Comparison of ENCODE assay signal across 32 cellular contexts in the genomic region with DNA sequence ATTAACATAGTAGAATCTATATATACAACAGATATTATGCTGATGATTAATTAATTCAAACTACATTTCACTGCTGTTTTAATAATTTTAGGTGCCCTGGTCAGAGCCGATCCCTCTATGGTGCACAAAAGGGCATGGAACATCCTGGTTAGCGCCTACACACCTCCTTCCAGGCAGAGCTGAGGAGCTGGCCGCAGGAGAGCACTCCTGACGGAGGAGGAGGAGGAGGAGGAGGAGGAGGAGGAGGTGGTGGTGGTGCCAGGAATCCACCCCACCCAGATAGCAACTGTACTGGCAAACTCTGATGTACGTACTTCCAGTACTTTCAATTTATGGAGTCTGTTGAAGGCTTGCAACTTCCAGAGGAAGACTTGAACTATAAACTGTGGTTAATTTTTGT.
DNase-seq lines count a peak whose midpoint lies in the region; ATAC-seq, FAIRE-seq and TF ChIP-seq lines count a peak whose summit lies in the region.
"Had no signal": no experiment of that assay in that cellular context is flagged by ENCODE, and none has a peak within 500 bp of the region (broad histone marks: within the 10 kb centered on the region; RNA-seq: fewer than 3 reads in every experiment).

No MANE protein-coding gene starts in this region.

- no peak overlapping the region for H3K4me2 ChIP-seq in K562 (ENCODE audit: insufficient read depth, low read length)
- H3K4me2 ChIP-seq: A549; BLaER1; BLaER1 treated with 17β-estradiol and CSF1 and Interleukin-3, amounts not matched to agents 10 nM and 100 nM had no signal

- H3K4me3 Mint-ChIP-seq in CD14-positive monocyte, result no peak overlapping the region
- H3K4me3 Mint-ChIP-seq: B cell; CD4-positive, alpha-beta memory T cell; CD4-positive, alpha-beta T cell; CD4-positive, CD25-positive, alpha-beta regulatory T cell; CD8-positive, alpha-beta memory T cell; CD8-positive, alpha-beta T cell had no signal

- no peaks in the 10 kb centered on the region for H3K36me3 Mint-ChIP-seq in CD14-positive monocyte

- H4K20me1 ChIP-seq in K562 (replicated peaks; ENCODE audit: control insufficient read depth, insufficient read depth, low read length), result no peaks in the 10 kb centered on the region
- H4K20me1 ChIP-seq: BLaER1; BLaER1 treated with 17β-estradiol and CSF1 and Interleukin-3, amounts not matched to agents 10 nM and 100 nM had no signal

- CTCF ChIA-PET in K562 (lab: Yijun Ruan, JAX; ENCODE audit: low intra/inter-chr PET ratio), result no interaction called here

- DNase-seq in K562 (ENCODE audit: extremely low read depth in 1 of 4, low spot score in 3 of 4) (no peak), omental fat pad (ENCODE audit: low spot score) (no peak), CD14-positive monocyte (ENCODE audit: low spot score) (no peak)
- DNase-seq: 8988T; ACHN; AML-193; BE2C; C1 segment of cervical spinal cord; Caco-2; Calu3; CD4-positive, alpha-beta memory T cell; CD4-positive, alpha-beta T cell; CD4-positive, CD25-positive, alpha-beta regulatory T cell; CD8-positive, alpha-beta memory T cell; CD8-positive, alpha-beta T cell; COR-L47; DMS 273 treated with DMSO at 0.1 percent for 48 hours; DMS153; DMS53; DMS79; DMS79 treated with DMSO at 0.1 percent for 48 hours; DND-41; EL had no signal

- in situ Hi-C loops in K562 (cut with MboI), result no loop called here

- ATAC-seq in K562, result no peak
- peak; percentile 72 for ATAC-seq in omental fat pad (ENCODE audit: low FRiP score)
- no peak for ATAC-seq in HG02981 (IDR thresholded peaks at IDR 0.05; ENCODE audit: unreplicated experiment)
- ATAC-seq: A549; CD8-positive, alpha-beta T cell had no signal

- H3K27ac ChIP-seq in K562 (ENCODE audit: extremely low read depth, low read depth, low read length), result no peak overlapping the region
- H3K27ac ChIP-seq: 22Rv1; A549; BLaER1; BLaER1 treated with 17β-estradiol and CSF1 and Interleukin-3, amounts not matched to agents 10 nM and 100 nM; C4-2B had no signal

- H3K4me1 ChIP-seq in K562 (replicated peaks in 1 of 2; ENCODE audit: control insufficient read depth in 2 of 2, insufficient read depth in 2 of 2, low read length in 2 of 2), result peaks cover 7 to 9% of the 10 kb centered on the region in 2 experiments; a peak in 4 of 5 replicates
- H3K4me1 ChIP-seq: A549; BE2C; BLaER1; BLaER1 treated with 17β-estradiol and CSF1 and Interleukin-3, amounts not matched to agents 10 nM and 100 nM had no signal

- H3K27me3 Mint-ChIP-seq in CD14-positive monocyte (ENCODE audit: low read depth in 3 of 3), result peaks cover 0 to 2% (median 0%) of the 10 kb centered on the region in 3 donors
- H3K27me3 Mint-ChIP-seq: B cell; CD4-positive, alpha-beta memory T cell; CD4-positive, alpha-beta T cell had no signal

- H3K4me1 Mint-ChIP-seq in CD14-positive monocyte, result no peaks in the 10 kb centered on the region
- H3K4me1 Mint-ChIP-seq: B cell; CD4-positive, alpha-beta memory T cell; CD4-positive, CD25-positive, alpha-beta regulatory T cell; CD8-positive, alpha-beta memory T cell had no signal

- no peak overlapping the region for H3K27ac Mint-ChIP-seq in CD14-positive monocyte
- H3K27ac Mint-ChIP-seq: B cell; CD4-positive, alpha-beta memory T cell; CD4-positive, alpha-beta T cell; CD4-positive, CD25-positive, alpha-beta regulatory T cell; CD8-positive, alpha-beta memory T cell; CD8-positive, alpha-beta T cell had no signal

- POLR2A ChIA-PET in K562 (lab: Yijun Ruan, JAX), result no interaction called here

- TF ChIP-seq RAD21 in K562 (CRISPR knock-in tag; conservative IDR thresholded peaks at IDR 0.05 in 1 of 2, IDR thresholded peaks at IDR 0.05 in 1 of 2), result no peak

- TF ChIP-seq EP300 in K562 (IDR thresholded peaks at IDR 0.05; ENCODE audit: low read length), result no peak

- H3K9me3 Mint-ChIP-seq in CD14-positive monocyte, result peaks cover 12 to 25% (median 20%) of the 10 kb centered on the region in 7 donors

- TF ChIP-seq CTCF in K562 (IDR thresholded peaks at IDR 0.05 in 2 of 3, conservative IDR thresholded peaks at IDR 0.05 in 1 of 3; ENCODE audit: insufficient read depth in 2 of 3, low read depth in 1 of 3, low read length in 3 of 3) (no peak), omental fat pad (IDR thresholded peaks at IDR 0.05) (no peak), CD14-positive monocyte (IDR thresholded peaks at IDR 0.05) (no peak)

- H3K4me3 ChIP-seq in K562, result no peak overlapping the region
- H3K4me3 ChIP-seq: A549; BLaER1; BLaER1 treated with 17β-estradiol and CSF1 and Interleukin-3, amounts not matched to agents 10 nM and 100 nM had no signal

- H3K27me3 ChIP-seq in K562 (ENCODE audit: control insufficient read depth in 2 of 2, insufficient read depth in 2 of 2, low read length in 2 of 2), result no peaks in the 10 kb centered on the region
- H3K27me3 ChIP-seq: BE2C; BLaER1; BLaER1 treated with 17β-estradiol and CSF1 and Interleukin-3, amounts not matched to agents 10 nM and 100 nM had no signal

- H3K79me2 ChIP-seq in K562 (ENCODE audit: control insufficient read depth, insufficient read depth, low read length), result no peaks in the 10 kb centered on the region

- H3K9me3 ChIP-seq in K562 (replicated peaks; ENCODE audit: control insufficient read depth, insufficient read depth, low read depth, low read length), result no peaks in the 10 kb centered on the region
- H3K9me3 ChIP-seq: A549, BE2C, Caco-2 had no signal

- intact Hi-C loops in K562 (cut with micrococcal nuclease) (no loop called here), CD14-positive monocyte (cut with micrococcal nuclease) (no loop called here)

- no peaks in the 10 kb centered on the region for H3K9me1 ChIP-seq in K562 (ENCODE audit: control insufficient read depth, insufficient read depth, low read length)

- 22% methylated on average over 5 of the region's 5 CpGs for WGBS in K562 (ENCODE audit: insufficient coverage, low coverage, missing lambda C conversion rate)

- BruUV-seq in K562 (replicated peaks; lab: Mats Ljungman, UMichigan), result no TSS peak

- no peaks in the 10 kb centered on the region for H3K36me3 ChIP-seq in K562 (ENCODE audit: control insufficient read depth, insufficient read depth, low read length)
- H3K36me3 ChIP-seq: BE2C; BLaER1; BLaER1 treated with 17β-estradiol and CSF1 and Interleukin-3, amounts not matched to agents 10 nM and 100 nM had no signal

- no peak for TF ChIP-seq POLR2A in K562 (conservative IDR thresholded peaks at IDR 0.05)

- no peak for FAIRE-seq in K562 (lab: Jason Lieb, UNC)
- FAIRE-seq: A204.1, A549, D721Med had no signal

- H2AFZ ChIP-seq in K562 (ENCODE audit: low read depth, low read length), result no peak overlapping the region

- H3K9ac ChIP-seq in K562 (ENCODE audit: insufficient read depth in 1 of 2, low read depth in 2 of 2, low read length in 2 of 2), result no peak overlapping the region
- H3K9ac ChIP-seq: BLaER1; BLaER1 treated with 17β-estradiol and CSF1 and Interleukin-3, amounts not matched to agents 10 nM and 100 nM had no signal

TF ChIP-seq in K562, 482 proteins besides CTCF, POLR2A, EP300 and RAD21 (continues in another document):
- TF ChIP-seq, protein P1, sequence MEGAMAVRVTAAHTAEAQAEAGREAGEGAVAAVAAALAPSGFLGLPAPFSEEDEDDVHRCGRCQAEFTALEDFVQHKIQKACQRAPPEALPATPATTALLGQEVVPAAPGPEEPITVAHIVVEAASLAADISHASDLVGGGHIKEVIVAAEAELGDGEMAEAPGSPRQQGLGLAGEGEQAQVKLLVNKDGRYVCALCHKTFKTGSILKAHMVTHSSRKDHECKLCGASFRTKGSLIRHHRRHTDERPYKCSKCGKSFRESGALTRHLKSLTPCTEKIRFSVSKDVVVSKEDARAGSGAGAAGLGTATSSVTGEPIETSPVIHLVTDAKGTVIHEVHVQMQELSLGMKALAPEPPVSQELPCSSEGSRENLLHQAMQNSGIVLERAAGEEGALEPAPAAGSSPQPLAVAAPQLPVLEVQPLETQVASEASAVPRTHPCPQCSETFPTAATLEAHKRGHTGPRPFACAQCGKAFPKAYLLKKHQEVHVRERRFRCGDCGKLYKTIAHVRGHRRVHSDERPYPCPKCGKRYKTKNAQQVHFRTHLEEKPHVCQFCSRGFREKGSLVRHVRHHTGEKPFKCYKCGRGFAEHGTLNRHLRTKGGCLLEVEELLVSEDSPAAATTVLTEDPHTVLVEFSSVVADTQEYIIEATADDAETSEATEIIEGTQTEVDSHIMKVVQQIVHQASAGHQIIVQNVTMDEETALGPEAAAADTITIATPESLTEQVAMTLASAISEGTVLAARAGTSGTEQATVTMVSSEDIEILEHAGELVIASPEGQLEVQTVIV (CRISPR knock-in tag; IDR thresholded peaks at IDR 0.05; ENCODE audit: borderline replicate concordance), result no peak
- peak; percentile 17; the same call in 1 of the 2 replicates for TF ChIP-seq ZNF316 (IDR thresholded peaks at IDR 0.05)
- TF ChIP-seq RAD51 (IDR thresholded peaks at IDR 0.05; ENCODE audit: borderline replicate concordance, low read depth), result no peak
- TF ChIP-seq GATA2 (CRISPR knock-in tag; IDR thresholded peaks at IDR 0.05), result no peak
- no peak for TF ChIP-seq PPARD (CRISPR knock-in tag; IDR thresholded peaks at IDR 0.05)
- no peak for TF ChIP-seq ZNF79 (CRISPR knock-in tag; IDR thresholded peaks at IDR 0.05; ENCODE audit: low read depth)
- TF ChIP-seq GATAD2B (IDR thresholded peaks at IDR 0.05; ENCODE audit: borderline replicate concordance), result no peak
- TF ChIP-seq, protein P2, sequence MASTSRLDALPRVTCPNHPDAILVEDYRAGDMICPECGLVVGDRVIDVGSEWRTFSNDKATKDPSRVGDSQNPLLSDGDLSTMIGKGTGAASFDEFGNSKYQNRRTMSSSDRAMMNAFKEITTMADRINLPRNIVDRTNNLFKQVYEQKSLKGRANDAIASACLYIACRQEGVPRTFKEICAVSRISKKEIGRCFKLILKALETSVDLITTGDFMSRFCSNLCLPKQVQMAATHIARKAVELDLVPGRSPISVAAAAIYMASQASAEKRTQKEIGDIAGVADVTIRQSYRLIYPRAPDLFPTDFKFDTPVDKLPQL (IDR thresholded peaks at IDR 0.05; ENCODE audit: extremely low read depth, insufficient read length), result no peak
- no peak for TF ChIP-seq ZNF140 (CRISPR knock-in tag; IDR thresholded peaks at IDR 0.05)
